ENCODE assay signal across 7 cellular contexts in the genomic region with DNA sequence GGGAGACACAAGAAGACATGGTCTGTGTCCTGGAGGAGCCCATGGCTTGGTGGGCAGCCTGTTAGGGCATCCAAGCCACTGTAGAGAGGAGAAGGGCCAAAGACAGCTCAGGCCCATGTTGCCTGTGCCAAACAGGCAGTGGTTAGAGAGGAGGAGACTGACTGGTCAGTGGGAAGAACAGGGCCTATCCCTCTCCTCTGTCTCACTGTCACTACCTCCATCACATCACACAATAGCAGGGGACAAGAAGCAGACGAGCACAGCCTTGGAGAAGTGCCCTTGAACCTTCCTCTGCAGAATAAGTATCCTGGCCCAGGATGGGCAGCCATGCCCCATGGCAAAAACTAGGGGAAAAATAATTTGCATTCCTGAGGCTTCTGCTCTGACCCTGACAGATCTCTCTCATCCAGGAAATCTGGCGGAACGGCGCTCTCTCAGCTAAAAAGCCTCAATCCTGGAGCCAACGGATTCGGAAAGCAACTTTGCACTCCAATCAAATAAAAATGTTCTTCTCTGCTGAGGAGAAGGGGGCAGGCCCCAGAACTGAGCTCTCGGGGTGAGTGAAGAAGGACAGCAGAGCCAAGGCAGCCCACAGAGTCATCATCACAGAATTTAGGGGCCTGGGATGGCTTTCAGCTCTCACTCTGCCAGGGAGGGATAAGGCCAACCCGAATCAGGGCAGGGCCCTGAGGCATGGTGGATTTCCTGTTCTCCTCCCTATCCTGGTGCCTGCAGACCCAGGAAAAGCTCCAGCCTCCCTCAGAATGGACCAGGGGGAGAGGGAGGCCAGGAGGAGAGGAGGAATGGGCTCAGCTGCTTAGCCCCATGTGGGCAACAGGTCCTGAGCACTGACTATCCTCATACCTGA. TPM values are rescaled to one million over a fixed set of nuclear protein-coding genes. Genes with fewer than 3 reads are reported as not detected.
DNase-seq lines count a peak whose midpoint lies in the region; ATAC-seq and TF ChIP-seq lines count a peak whose summit lies in the region.

No MANE protein-coding gene starts in this region.

- H3K27ac Mint-ChIP-seq in HFFc6, result peak overlapping the region; percentile 47

- H3K4me1 Mint-ChIP-seq in HFFc6 (ENCODE audit: low read depth), result peaks cover 26% of the 10 kb centered on the region

- H3K36me3 Mint-ChIP-seq in HFFc6 (ENCODE audit: low read depth), result no peaks in the 10 kb centered on the region

- DNase-seq in HFFc6, result peak; percentile 12
- DNase-seq in adrenal gland, result peak in 1 of 7 donors; percentile 60
- DNase-seq in left lung, result no peak
- DNase-seq in NCI-H2227 (lab: John Stamatoyannopoulos, UW; ENCODE audit: unreplicated experiment), result no peak
- DNase-seq in NCI-H748 (lab: John Stamatoyannopoulos, UW; ENCODE audit: unreplicated experiment), result no peak

- H3K4me3 ChIP-seq in adrenal gland (peak overlapping the region in 1 of 4 donors; percentile 89), left lung (peak overlapping the region; percentile 44 to 51), stomach smooth muscle (ENCODE audit: low read length in 2 of 2) (peak overlapping the region; percentile 21 to 72)

- ATAC-seq in left lung (peak; percentile 15), GM18858 (IDR thresholded peaks at IDR 0.05; ENCODE audit: unreplicated experiment) (no peak)

- peaks cover 21% of the 10 kb centered on the region for H3K27me3 Mint-ChIP-seq in HFFc6 (ENCODE audit: insufficient read depth)

- H3K9me3 ChIP-seq in adrenal gland (replicated peaks in 1 of 3), result no peaks in the 10 kb centered on the region
- H3K9me3 ChIP-seq in left lung, result no peaks in the 10 kb centered on the region
- no peaks in the 10 kb centered on the region for H3K9me3 ChIP-seq in stomach smooth muscle (ENCODE audit: control insufficient read depth in 2 of 2, low read length in 2 of 2)

- no peaks in the 10 kb centered on the region for H3K27me3 ChIP-seq in adrenal gland
- peaks cover 0 to 26% of the 10 kb centered on the region in 2 donors for H3K27me3 ChIP-seq in left lung
- H3K27me3 ChIP-seq in stomach smooth muscle (ENCODE audit: control insufficient read depth in 1 of 2, insufficient read depth in 2 of 2, low read length in 2 of 2), result no peaks in the 10 kb centered on the region

- H3K4me3 Mint-ChIP-seq in HFFc6, result peak overlapping the region; percentile 77

- peaks cover 13 to 21% of the 10 kb centered on the region in 2 donors for H3K4me1 ChIP-seq in adrenal gland (replicated peaks in 1 of 2)
- peaks cover 14 to 23% of the 10 kb centered on the region in 2 donors for H3K4me1 ChIP-seq in left lung
- H3K4me1 ChIP-seq in stomach smooth muscle (ENCODE audit: control insufficient read depth, insufficient read depth, low read length), result peaks cover 24% of the 10 kb centered on the region

- WGBS in adrenal gland, 4 donors, result 28 to 41% (median 32%) methylated on average over 5 to 8 of the region's 8 CpGs

- TF ChIP-seq CTCF in HFFc6 (IDR thresholded peaks at IDR 0.05) (no peak), adrenal gland (IDR thresholded peaks at IDR 0.05) (no peak), left lung (IDR thresholded peaks at IDR 0.05) (no peak)

- peak overlapping the region in 1 of 2 donors; percentile 51 for H3K9ac ChIP-seq in stomach smooth muscle (ENCODE audit: low read length in 2 of 2)

- H3K9me3 Mint-ChIP-seq in HFFc6, result no peaks in the 10 kb centered on the region

- intact Hi-C loops in adrenal gland (cut with DNase I) (no loop called here), left lung (cut with DNase I) (no loop called here)

- no peak for TF ChIP-seq POLR2A in adrenal gland (IDR thresholded peaks at IDR 0.05)

- no peaks in the 10 kb centered on the region for H3K36me3 ChIP-seq in adrenal gland (replicated peaks in 1 of 2)
- no peaks in the 10 kb centered on the region for H3K36me3 ChIP-seq in left lung
- H3K36me3 ChIP-seq in stomach smooth muscle (ENCODE audit: control insufficient read depth in 2 of 2, insufficient read depth in 2 of 2, low read length in 2 of 2), result no peaks in the 10 kb centered on the region

- H3K27ac ChIP-seq in adrenal gland (peak overlapping the region in 3 of 5 donors; percentile 33 to 81 (median 76)), left lung (peak overlapping the region; percentile 39 to 41), stomach smooth muscle (ENCODE audit: low read length) (peak overlapping the region; percentile 60)

RNA-seq across cellular contexts. Expression of gene SHF, which starts 1.6 kb away (rescaled TPM):
- total RNA-seq in HFFc6 (2021; fragmentation: NEBNext Ultra II Directional; extraction: Animal tissue kit (Norgen Biotek cat#: 25700)), result 1 to 10 TPM; 2.1 to 3.1 (median 2.1) TPM
- total RNA-seq in adrenal gland, result 10 to 100 TPM; 10.6 to 23.4 (median 17.3) TPM
- 10 to 100 TPM in 2 of 3 donors, 1 to 10 TPM in 1; 5.7 to 30.0 (median 19.2) TPM for polyA plus RNA-seq in adrenal gland
- total RNA-seq in left lung, result 1 to 10 TPM; 5.5 to 7.7 TPM

RNA-seq across cellular contexts. Expression of gene DUOX1, which starts 56.3 kb away (rescaled TPM):
- under 1 TPM in 5 of 6 experiments, not detected in 1; 0.02 to 0.26 (median 0.12) TPM for total RNA-seq in HFFc6 (2021; fragmentation: NEBNext Ultra II Directional; extraction: Animal tissue kit (Norgen Biotek cat#: 25700))
- total RNA-seq in adrenal gland, result 10 to 100 TPM in 7 of 8 donors, 1 to 10 TPM in 1; 8.2 to 98.8 (median 24.2) TPM
- polyA plus RNA-seq in adrenal gland, result 10 to 100 TPM in 2 of 3 donors, 1 to 10 TPM in 1; 2.5 to 23.7 (median 14.2) TPM
- 100 to 1,000 TPM; 198 to 265 TPM for total RNA-seq in left lung

RNA-seq across cellular contexts. Expression of gene DUOXA1, which starts 56.5 kb away (rescaled TPM):
- under 1 TPM in 3 of 6 experiments, not detected in 3; 0.09 to 0.31 (median 0.16) TPM for total RNA-seq in HFFc6 (2021; fragmentation: NEBNext Ultra II Directional; extraction: Animal tissue kit (Norgen Biotek cat#: 25700))
- 10 to 100 TPM in 2 of 8 donors, 1 to 10 TPM in 6; 1.9 to 21.3 (median 6.1) TPM for total RNA-seq in adrenal gland
- 1 to 10 TPM in 2 of 3 donors, under 1 TPM in 1; 0.81 to 5.1 (median 2.9) TPM for polyA plus RNA-seq in adrenal gland
- total RNA-seq in left lung, result 100 to 1,000 TPM in 1 of 2 donors, 10 to 100 TPM in 1; 96.7 to 135 TPM

Comparison
In these comparisons a context has a peak if more than half of its experiments do, and no peak if none do; other contexts are left out.
1. RNA of gene DUOX1, which starts 56.3 kb away (total RNA-seq): 198 to 265 TPM in left lung and 8.2 to 98.8 TPM in adrenal gland; 0.02 to 0.26 TPM in HFFc6; every median in the first group is over 4 times any median in the second.
2. RNA of gene DUOXA1, which starts 56.5 kb away (total RNA-seq): 96.7 to 135 TPM in left lung; 1.9 to 21.3 TPM in adrenal gland and 0.09 to 0.31 TPM in HFFc6; every median in the first group is over 4 times any median in the second.
3. Peak in every context shown above with its lines, with median percentiles within 50 percentile points of each other: H3K27ac ChIP-seq.